In the genomic region with DNA sequence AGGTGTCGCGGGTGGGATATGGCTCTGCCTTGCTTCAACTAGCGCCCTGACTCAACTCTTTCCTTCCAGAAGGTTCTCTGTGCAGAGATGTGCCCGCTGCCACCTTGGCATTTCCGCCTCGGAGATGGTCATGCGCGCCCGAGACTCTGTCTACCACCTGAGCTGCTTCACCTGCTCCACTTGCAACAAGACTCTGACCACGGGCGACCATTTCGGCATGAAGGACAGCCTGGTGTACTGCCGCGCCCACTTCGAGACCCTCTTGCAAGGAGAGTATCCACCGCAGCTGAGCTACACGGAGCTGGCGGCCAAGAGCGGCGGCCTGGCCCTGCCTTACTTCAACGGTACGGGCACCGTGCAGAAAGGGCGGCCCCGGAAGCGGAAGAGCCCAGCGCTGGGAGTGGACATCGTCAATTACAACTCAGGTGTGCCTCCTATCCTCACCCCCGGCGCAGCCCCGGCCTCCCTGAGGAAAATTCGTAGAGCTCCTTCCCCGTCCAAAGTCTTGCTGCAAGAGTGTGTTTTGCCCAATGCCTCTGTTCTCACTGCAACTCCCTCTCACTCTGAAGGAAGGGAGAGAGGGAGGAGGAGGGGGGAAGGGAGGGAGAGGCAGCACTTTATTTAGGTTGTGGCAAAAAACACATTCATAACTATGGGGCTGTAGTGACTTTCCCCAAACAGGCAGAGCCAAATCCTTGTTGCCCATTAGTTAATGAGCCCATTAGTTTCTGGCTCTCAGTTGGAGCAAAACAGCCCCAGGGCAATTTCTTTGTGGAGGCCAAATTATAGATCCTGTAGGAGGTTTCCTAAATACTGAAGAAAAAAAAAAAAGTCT, we compare ENCODE assay signal across 16 cellular contexts. TPM values are rescaled to one million over a fixed set of nuclear protein-coding genes. Genes with fewer than 3 reads are reported as not detected.
DNase-seq lines count a peak whose midpoint lies in the region; ATAC-seq and TF ChIP-seq lines count a peak whose summit lies in the region.
"Had no signal": no experiment of that assay in that cellular context is flagged by ENCODE, and none has a peak within 500 bp of the region (broad histone marks: within the 10 kb centered on the region; RNA-seq: fewer than 3 reads in every experiment).

No MANE protein-coding gene starts in this region.

- peaks cover 24% of the 10 kb centered on the region for H3K23me2 ChIP-seq in H9 (ENCODE audit: insufficient read length, low read depth, low read length, poor library complexity, severe bottlenecking)

- H2BK20ac ChIP-seq in H9 (ENCODE audit: low read depth, low read length, poor library complexity, severe bottlenecking), result no peak overlapping the region

- H3K27ac ChIP-seq in H9 (ENCODE audit: insufficient read length, low read depth, low read length) (no peak overlapping the region), ectodermal cell (ENCODE audit: insufficient read depth, low read depth, low read length, poor library complexity, severe bottlenecking) (no peak overlapping the region)
- H3K27ac ChIP-seq in naive thymus-derived CD4-positive, alpha-beta T cell (ENCODE audit: low read depth, low read length), result no peak overlapping the region
- H3K27ac ChIP-seq: C4-2B, stomach had no signal

- H4K8ac ChIP-seq in H9 (replicated peaks; ENCODE audit: insufficient read length, low read depth, low read length), result no peak overlapping the region

- H3K79me1 ChIP-seq in H9 (ENCODE audit: insufficient read depth, low read depth, low read length, poor library complexity, severe bottlenecking), result no peaks in the 10 kb centered on the region

- H3K18ac ChIP-seq in H9 (ENCODE audit: insufficient read length, low read depth, low read length), result no peak overlapping the region

- peaks cover 15% of the 10 kb centered on the region for H3K36me3 ChIP-seq in BE2C
- no peaks in the 10 kb centered on the region for H3K36me3 ChIP-seq in ectodermal cell (ENCODE audit: control insufficient read depth, insufficient read depth, low read length)
- H3K36me3 ChIP-seq in naive thymus-derived CD4-positive, alpha-beta T cell (ENCODE audit: control insufficient read depth in 2 of 3, insufficient read depth in 3 of 3, low read length in 3 of 3), result no peaks in the 10 kb centered on the region
- H3K36me3 ChIP-seq: MG63, stomach had no signal

- H3K4me3 Mint-ChIP-seq in H9, result peak overlapping the region; percentile 62 to 79
- peak overlapping the region in 6 of 10 donors; percentile 31 to 83 (median 62) for H3K4me3 Mint-ChIP-seq in naive thymus-derived CD4-positive, alpha-beta T cell

- ATAC-seq in naive thymus-derived CD4-positive, alpha-beta T cell, result no peak
- no peak for ATAC-seq in HG03565 (IDR thresholded peaks at IDR 0.05; ENCODE audit: unreplicated experiment)
- ATAC-seq: left lobe of liver had no signal

- no peak overlapping the region for H2BK120ac ChIP-seq in H9 (ENCODE audit: low read depth, low read length, poor library complexity, severe bottlenecking)

- H3K23ac ChIP-seq in H9 (ENCODE audit: insufficient read length, low read depth, low read length), result no peak overlapping the region

- H2BK5ac ChIP-seq in H9 (ENCODE audit: insufficient read length, low read length), result no peak overlapping the region

- H3T11ph ChIP-seq in H9 (ENCODE audit: low read length), result no peak overlapping the region

- no peak overlapping the region for H4K91ac ChIP-seq in H9 (ENCODE audit: insufficient read length, low read depth, low read length)

- no peak overlapping the region for H2BK12ac ChIP-seq in H9 (ENCODE audit: insufficient read length, low read depth, low read length)

- H3K4ac ChIP-seq in H9 (ENCODE audit: low read depth, low read length), result no peak overlapping the region

- TF ChIP-seq CTCF in BE2C (IDR thresholded peaks at IDR 0.05; ENCODE audit: low read depth, low read length) (no peak), H9 (conservative IDR thresholded peaks at IDR 0.05) (no peak)

- no peak overlapping the region; the same call in 1 of the 2 replicates for H3K14ac ChIP-seq in H9 (ENCODE audit: insufficient read depth, low read length)

- no peaks in the 10 kb centered on the region for H4K20me1 ChIP-seq in H9 (ENCODE audit: control insufficient read depth, insufficient read depth, insufficient read length)

- H3K56ac ChIP-seq in H9 (ENCODE audit: insufficient read length, low read depth, low read length), result no peak overlapping the region

- H3K27me3 ChIP-seq in BE2C (peaks cover 5% of the 10 kb centered on the region; the same call in 1 of the 2 replicates), H9 (ENCODE audit: insufficient read depth, low read length) (peaks cover 59% of the 10 kb centered on the region), ectodermal cell (ENCODE audit: control insufficient read depth, insufficient read depth, low read length, poor library complexity, severe bottlenecking) (peaks cover 84% of the 10 kb centered on the region)
- H3K27me3 ChIP-seq in naive thymus-derived CD4-positive, alpha-beta T cell (ENCODE audit: control insufficient read depth in 2 of 2, insufficient read depth in 2 of 2, low read length in 2 of 2), result peaks cover 42 to 57% of the 10 kb centered on the region in 2 donors
- H3K27me3 ChIP-seq: MG63 had no signal

- peaks cover 95% of the 10 kb centered on the region for H3K27me3 Mint-ChIP-seq in H9 (ENCODE audit: low read depth)
- peaks cover 75 to 95% (median 84%) of the 10 kb centered on the region in 5 donors for H3K27me3 Mint-ChIP-seq in naive thymus-derived CD4-positive, alpha-beta T cell

- peaks cover 0 to 2% of the 10 kb centered on the region in 2 experiments; a peak in 2 of 5 replicates for H3K9me3 Mint-ChIP-seq in H9
- peaks cover 0 to 14% (median 0%) of the 10 kb centered on the region in 11 donors for H3K9me3 Mint-ChIP-seq in naive thymus-derived CD4-positive, alpha-beta T cell

- CTCF ChIA-PET in naive thymus-derived CD4-positive, alpha-beta T cell (lab: Charles Lee), result no interaction called here

- H3K4me3 ChIP-seq in BE2C (ENCODE audit: low read depth, low read length) (no peak overlapping the region), ectodermal cell (ENCODE audit: insufficient read depth, low read depth, low read length) (peak overlapping the region; percentile 28)
- no peak overlapping the region for H3K4me3 ChIP-seq in naive thymus-derived CD4-positive, alpha-beta T cell (ENCODE audit: low read length)
- H3K4me3 ChIP-seq: MG63, stomach had no signal

- no peak overlapping the region for H2AK5ac ChIP-seq in H9 (ENCODE audit: insufficient read length, low read length)

- peak overlapping the region; percentile 34 for H3K9ac ChIP-seq in H9 (ENCODE audit: extremely low read depth, insufficient read length, low read length)

- H3K79me2 ChIP-seq in H9 (ENCODE audit: insufficient read depth, low read length), result no peaks in the 10 kb centered on the region

- H3K4me1 Mint-ChIP-seq in H9, result peaks cover 47 to 59% of the 10 kb centered on the region in 2 experiments
- peaks cover 42 to 53% (median 51%) of the 10 kb centered on the region in 7 donors for H3K4me1 Mint-ChIP-seq in naive thymus-derived CD4-positive, alpha-beta T cell

- H3K4me1 ChIP-seq in BE2C (peaks cover 6% of the 10 kb centered on the region), H9 (ENCODE audit: insufficient read depth, low read length) (peaks cover 4% of the 10 kb centered on the region; the same call in 1 of the 2 replicates), ectodermal cell (ENCODE audit: control insufficient read depth, insufficient read depth, low read length) (peaks cover 31% of the 10 kb centered on the region)
- peaks cover 30 to 36% of the 10 kb centered on the region in 2 donors for H3K4me1 ChIP-seq in naive thymus-derived CD4-positive, alpha-beta T cell (ENCODE audit: control insufficient read depth in 2 of 2, insufficient read depth in 2 of 2, low read length in 2 of 2)

- DNase-seq in BE2C (peak; percentile 48), H9 (peak; percentile 74), epidermal melanocyte (ENCODE audit: insufficient read length, low spot score) (no peak), glomerular visceral epithelial cell (ENCODE audit: extremely low spot score) (no peak)
- DNase-seq in naive thymus-derived CD4-positive, alpha-beta T cell, result no peak
- no peak for DNase-seq in stimulated activated CD4-positive, alpha-beta T cell treated with anti-CD3 and anti-CD28 coated beads, Interleukin-1b, Interleukin-23, amount 100 ng/mL, for 48 hours
- DNase-seq: activated gamma-delta T cell; central memory CD4-positive, alpha-beta T cell; MG63; stimulated activated CD4-positive, alpha-beta T cell treated with anti-CD3 and anti-CD28 coated beads, Interleukin-2, amount 100 ng/mL, for 48 hours; stomach had no signal

- no peaks in the 10 kb centered on the region for H3K9me3 ChIP-seq in BE2C
- H3K9me3 ChIP-seq in H9 (ENCODE audit: control insufficient read depth, low read depth, low read length), result no peaks in the 10 kb centered on the region
- no peaks in the 10 kb centered on the region for H3K9me3 ChIP-seq in ectodermal cell (ENCODE audit: control insufficient read depth, low read length)
- H3K9me3 ChIP-seq in naive thymus-derived CD4-positive, alpha-beta T cell (ENCODE audit: control insufficient read depth in 2 of 3, low read length in 3 of 3), result no peaks in the 10 kb centered on the region
- H3K9me3 ChIP-seq: MG63 had no signal

- no CpG with 5 or more reads among the region's 33 CpGs for WGBS in H9 (ENCODE audit: extremely low coverage, insufficient read length, low lambda C conversion rate)
- WGBS in ectodermal cell, 2 experiments, result 3 to 5% methylated on average over 33 of the region's 33 CpGs

- H4K5ac ChIP-seq in H9 (ENCODE audit: insufficient read length, low read depth, low read length), result no peak overlapping the region

- POLR2A ChIA-PET in naive thymus-derived CD4-positive, alpha-beta T cell (lab: Charles Lee), result no interaction called here

- H2BK15ac ChIP-seq in H9 (ENCODE audit: low read depth, low read length), result no peak overlapping the region

- peak overlapping the region; percentile 50 for H2AFZ ChIP-seq in H9 (ENCODE audit: low read length)

- intact Hi-C loops in naive thymus-derived CD4-positive, alpha-beta T cell (cut with micrococcal nuclease), result loop anchor here in 1 of 2 donors (5.0 to 10.0 kb wide), 2 partner anchors 144 to 353 kb away; a partner anchor contains a TSS

- H3K27ac Mint-ChIP-seq in H9, result no peak overlapping the region; a peak in 1 of 7 replicates
- peak overlapping the region in 1 of 9 donors; percentile 65 for H3K27ac Mint-ChIP-seq in naive thymus-derived CD4-positive, alpha-beta T cell

- H3K4me2 ChIP-seq in H9 (ENCODE audit: insufficient read depth, insufficient read length, low read length), result peak overlapping the region; percentile 58

- no peaks in the 10 kb centered on the region; a peak in 1 of 7 replicates for H3K36me3 Mint-ChIP-seq in H9 (ENCODE audit: insufficient read depth in 1 of 3, low read depth in 3 of 3)
- H3K36me3 Mint-ChIP-seq in naive thymus-derived CD4-positive, alpha-beta T cell, result peaks cover 0 to 6% (median 3%) of the 10 kb centered on the region in 5 donors

RNA-seq across cellular contexts. Expression of a gene that starts 4.3 kb away (rescaled TPM):
- 2.6 TPM for polyA plus RNA-seq in BE2C (2012; ENCODE audit: insufficient read depth, insufficient read length, low read depth)
- not detected in 2 replicates for total RNA-seq in H9 (2021)
- 0.09 TPM for polyA plus RNA-seq in ectodermal cell (2013, experiment 1 of 4)
- polyA plus RNA-seq in ectodermal cell (2013, experiment 2 of 4), result 0.07 TPM
- polyA plus RNA-seq in ectodermal cell (2013, experiment 3 of 4), result 0.32 TPM
- 0.24 TPM for polyA plus RNA-seq in ectodermal cell (2013, experiment 4 of 4)
- not detected for total RNA-seq in naive thymus-derived CD4-positive, alpha-beta T cell
- not detected for polyA plus RNA-seq in naive thymus-derived CD4-positive, alpha-beta T cell
- total RNA-seq: osteocyte, stomach had no signal
- polyA plus RNA-seq: stomach had no signal

RNA-seq across cellular contexts. Expression of a gene that starts 19.0 kb away (rescaled TPM):
- polyA plus RNA-seq in BE2C (2012; ENCODE audit: insufficient read depth, insufficient read length, low read depth), result 5.1 TPM
- total RNA-seq in H9 (2021), result 0.99 and 1.4 TPM in 2 replicates
- 8.6 TPM for polyA plus RNA-seq in ectodermal cell (2013, experiment 1 of 4)
- polyA plus RNA-seq in ectodermal cell (2013, experiment 2 of 4), result 5.8 TPM
- polyA plus RNA-seq in ectodermal cell (2013, experiment 3 of 4), result 6.2 TPM
- polyA plus RNA-seq in ectodermal cell (2013, experiment 4 of 4), result 6.7 TPM
- total RNA-seq in naive thymus-derived CD4-positive, alpha-beta T cell, result not detected
- polyA plus RNA-seq in naive thymus-derived CD4-positive, alpha-beta T cell, result 1 to 10 TPM in 1 of 2 donors, not detected in 1; 1.6 TPM
- total RNA-seq: stomach had no signal

Comparison
In these comparisons a context has a peak if more than half of its experiments do, and no peak if none do; other contexts are left out.
1. DNase-seq: peak in BE2C (single experiment) and H9 (single experiment); none in naive thymus-derived CD4-positive, alpha-beta T cell (0 of 9), epidermal melanocyte (single experiment), glomerular visceral epithelial cell (single experiment) and stimulated activated CD4-positive, alpha-beta T cell treated with anti-CD3 and anti-CD28 coated beads, Interleukin-1b, Interleukin-23, amount 100 ng/mL, for 48 hours (single experiment).